ENCODE assay signal across 8 cellular contexts in the genomic region with DNA sequence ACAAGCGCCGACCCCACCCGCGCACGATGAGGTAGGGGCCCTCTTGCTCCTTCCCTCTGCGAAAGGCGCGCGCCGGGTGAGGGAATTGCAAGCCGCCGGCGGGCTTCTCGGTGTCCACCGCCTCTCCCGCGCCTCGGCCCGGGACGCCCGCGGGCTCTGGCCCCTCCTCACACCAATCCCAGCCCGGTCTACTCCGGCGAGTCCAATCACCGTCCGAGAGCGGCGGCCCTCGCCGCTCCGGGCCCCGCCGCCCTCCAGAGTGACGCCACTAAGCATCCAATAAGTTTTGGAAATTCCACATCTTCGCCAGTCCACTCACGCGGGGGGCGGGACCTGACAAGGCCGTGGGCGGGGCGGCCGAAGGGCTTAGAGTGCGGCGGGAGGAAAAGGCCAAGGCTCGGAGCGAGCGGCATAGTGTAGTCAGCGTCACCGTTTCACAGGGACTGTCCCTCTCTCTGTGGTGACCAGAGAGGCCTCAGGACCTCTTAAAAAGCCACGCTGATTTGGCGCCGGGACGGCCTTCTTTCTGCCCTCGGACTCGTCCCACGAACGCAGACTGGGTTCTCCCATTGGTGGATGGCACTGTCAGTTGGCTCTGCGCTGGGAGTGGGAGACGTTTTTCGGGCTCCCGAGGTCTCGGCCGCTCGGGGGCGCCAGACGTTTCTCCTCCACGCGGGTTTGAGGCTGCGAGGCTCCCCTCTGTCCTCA. TPM values are rescaled to one million over a fixed set of nuclear protein-coding genes. Genes with fewer than 3 reads are reported as not detected.
DNase-seq lines count a peak whose midpoint lies in the region; ATAC-seq and TF ChIP-seq lines count a peak whose summit lies in the region.

TSS of gene TRIM45 (minus strand) at position 161 of the 708 bp plus-strand sequence. CDS start 548 bp downstream, outside the sequence.

- H3K18ac ChIP-seq in IMR-90 (ENCODE audit: low read depth, low read length): peak within 1 kb of the TSS; percentile 91

- H4K20me1 ChIP-seq in IMR-90 (ENCODE audit: insufficient read depth, low read length) (no peaks in the 10 kb centered on the region), PC-9 (ENCODE audit: insufficient read depth) (no peaks in the 10 kb centered on the region)

- peak within 1 kb of the TSS; percentile 84 for H2AK5ac ChIP-seq in IMR-90 (ENCODE audit: low read depth, low read length)

- intact Hi-C loops in IMR-90 (cut with micrococcal nuclease): loop anchor here (1.0 to 2.0 kb wide), 2 partner anchors 53 to 163 kb away; no protein-coding TSS in a partner anchor
- intact Hi-C loops in PC-9 (cut with micrococcal nuclease; ENCODE audit: unreplicated experiment): loop anchor here (1.0 to 10.0 kb wide), 4 partner anchors 53 to 486 kb away; partner anchors contain the start of genes MAN1A2 and TENT5C
- intact Hi-C loops in esophagus muscularis mucosa (cut with DNase I): loop anchor here (10.0 kb wide), 2 partner anchors 243 to 547 kb away; partner anchors contain the start of genes CD58 and MAN1A2

- H3K9me1 ChIP-seq in IMR-90 (ENCODE audit: insufficient read depth, low read length): peaks cover 3% of the 10 kb centered on the region; the same call in 1 of the 2 replicates

- ATAC-seq in GM21529 (IDR thresholded peaks at IDR 0.05; ENCODE audit: unreplicated experiment) (peak; percentile 92), IMR-90 (ENCODE audit: low read depth) (peak; percentile 98)

- peak within 1 kb of the TSS; percentile 100; the same call in 2 of the 3 replicates for H2BK15ac ChIP-seq in IMR-90 (ENCODE audit: low read depth, low read length)

- H3K27me3 ChIP-seq in IMR-90 (ENCODE audit: control insufficient read depth, insufficient read depth, low read length) (peaks cover 3% of the 10 kb centered on the region), PC-9 (ENCODE audit: insufficient read depth, low read depth) (no peaks in the 10 kb centered on the region), esophagus muscularis mucosa (no peaks in the 10 kb centered on the region), muscle layer of duodenum (ENCODE audit: low read depth, low read length) (no peaks in the 10 kb centered on the region)

- H3K4ac ChIP-seq in IMR-90 (ENCODE audit: low read depth, low read length): peak within 1 kb of the TSS; percentile 99

- peak within 1 kb of the TSS; percentile 91 for H2AK9ac ChIP-seq in IMR-90 (replicated peaks; ENCODE audit: low read depth, low read length, poor library complexity)

- in situ Hi-C loops in IMR-90 (cut with MboI; ENCODE audit: low sequenced_read_pairs): loop anchor here (10.0 kb wide), 1 partner anchor 47 kb away; no protein-coding TSS in a partner anchor

- peak within 1 kb of the TSS; percentile 91 for H4K5ac ChIP-seq in IMR-90 (ENCODE audit: low read depth, low read length)

- H3K27ac ChIP-seq in IMR-90 (ENCODE audit: insufficient read depth, low read length) (peak within 1 kb of the TSS; percentile 95), PC-9 (peak within 1 kb of the TSS; percentile 23; the same call in 1 of the 2 replicates), esophagus muscularis mucosa (replicated peaks in 1 of 4) (peak within 1 kb of the TSS; percentile 83 to 89 (median 88)), muscle layer of duodenum (ENCODE audit: low read length) (peak within 1 kb of the TSS; percentile 87)

- peak; percentile 88 for TF ChIP-seq CTCF in IMR-90 (conservative IDR thresholded peaks at IDR 0.05; ENCODE audit: low read depth, low read length)
- peak; percentile 83 for TF ChIP-seq CTCF in PC-9 (conservative IDR thresholded peaks at IDR 0.05)
- TF ChIP-seq CTCF in esophagus muscularis mucosa (IDR thresholded peaks at IDR 0.05): peak; percentile 68 to 80 (median 71)

- peak within 1 kb of the TSS; percentile 100 for H4K91ac ChIP-seq in IMR-90 (ENCODE audit: insufficient read depth, low read depth, low read length)

- TF ChIP-seq RAD21 in IMR-90 (IDR thresholded peaks at IDR 0.05; ENCODE audit: low read length): peak; percentile 61

- H3K4me3 ChIP-seq in IMR-90 (ENCODE audit: insufficient read depth, low read depth, low read length) (peak within 1 kb of the TSS; percentile 68), PC-9 (peak within 1 kb of the TSS; percentile 62), esophagus muscularis mucosa (peak within 1 kb of the TSS; percentile 70 to 79 (median 74)), muscle layer of duodenum (ENCODE audit: low read depth in 1 of 2, low read length in 2 of 2) (peak within 1 kb of the TSS; percentile 60 to 80)

- BruUV-seq in IMR-90 (replicated peaks; lab: Mats Ljungman, UMichigan): no TSS peak
- BruUV-seq in PC-9 (replicated peaks; lab: Mats Ljungman, UMichigan): TSS peak; percentile 93

- H3K4me2 ChIP-seq in IMR-90 (ENCODE audit: low read depth, low read length): peak within 1 kb of the TSS; percentile 74
- peak within 1 kb of the TSS; percentile 90 for H3K4me2 ChIP-seq in PC-9

- H2BK20ac ChIP-seq in IMR-90 (ENCODE audit: low read depth, low read length): peak within 1 kb of the TSS; percentile 98

- H3K79me1 ChIP-seq in IMR-90 (ENCODE audit: low read depth in 1 of 2, low read length in 2 of 2): peaks cover under 1 to 9% of the 10 kb centered on the region in 2 experiments; a peak in 1 of 4 replicates

- CTCF ChIA-PET in IMR-90 (lab: Yijun Ruan, JAX) (interaction anchor here (1.0 kb wide), 1 partner anchor 44 kb away, joined by 3 read pairs; no protein-coding TSS in a partner anchor), PC-9 (lab: Charles Lee) (interaction anchor here (0.7 to 1.7 kb wide), 2 partner anchors 54 to 163 kb away, joined by 3 to 11 read pairs; no protein-coding TSS in a partner anchor)

- 0% methylated on average over 26 of the region's 70 CpGs; no CpG with 5 or more reads in 1 of the 2 experiments for WGBS in IMR-90 (ENCODE audit: extremely low coverage in 2 of 2, insufficient read length in 1 of 2), 2 experiments
- WGBS in esophagus muscularis mucosa: 0% methylated on average over 19 of the region's 70 CpGs

- H3K23ac ChIP-seq in IMR-90 (ENCODE audit: low read depth, low read length): peak within 1 kb of the TSS; percentile 95

- peak; percentile 70 for TF ChIP-seq POLR2A in IMR-90 (IDR thresholded peaks at IDR 0.05; ENCODE audit: low read depth, low read length)
- TF ChIP-seq POLR2A in esophagus muscularis mucosa (IDR thresholded peaks at IDR 0.05; ENCODE audit: low read depth): peak; percentile 2

- H3K9me3 ChIP-seq in IMR-90 (ENCODE audit: control insufficient read depth, insufficient read depth, low read length): no peaks in the 10 kb centered on the region
- H3K9me3 ChIP-seq in PC-9 (ENCODE audit: insufficient read depth, low read depth): no peaks in the 10 kb centered on the region
- no peaks in the 10 kb centered on the region for H3K9me3 ChIP-seq in esophagus muscularis mucosa
- no peaks in the 10 kb centered on the region for H3K9me3 ChIP-seq in muscle layer of duodenum (ENCODE audit: control insufficient read depth in 1 of 2, low read length in 2 of 2)

- H3K9me2 ChIP-seq in PC-9 (ENCODE audit: insufficient read depth): no peaks in the 10 kb centered on the region

- H2AFZ ChIP-seq in IMR-90 (replicated peaks; ENCODE audit: low read length, poor library complexity) (peak within 1 kb of the TSS; percentile 99), PC-9 (peak within 1 kb of the TSS; percentile 77)

- no peak for TF ChIP-seq EP300 in esophagus muscularis mucosa (IDR thresholded peaks at IDR 0.05)

- dilution Hi-C loops in IMR-90 (cut with HindIII; ENCODE audit: low sequenced_read_pairs, unreplicated experiment): no loop called here

- H3K79me2 ChIP-seq in PC-9 (ENCODE audit: low read depth): no peaks in the 10 kb centered on the region

- H3K9ac ChIP-seq in IMR-90 (ENCODE audit: low read depth, low read length): peak within 1 kb of the TSS; percentile 95

- H2BK120ac ChIP-seq in IMR-90 (ENCODE audit: low read depth, low read length): peak within 1 kb of the TSS; percentile 97

- H3K4me1 ChIP-seq in IMR-90 (ENCODE audit: control insufficient read depth, insufficient read depth, low read length): peaks cover 8% of the 10 kb centered on the region; the same call in 1 of the 2 replicates
- peaks cover 7% of the 10 kb centered on the region for H3K4me1 ChIP-seq in PC-9 (replicated peaks; ENCODE audit: insufficient read depth)
- peaks cover 14 to 27% (median 21%) of the 10 kb centered on the region in 4 donors for H3K4me1 ChIP-seq in esophagus muscularis mucosa
- peaks cover 4 to 12% of the 10 kb centered on the region in 2 donors for H3K4me1 ChIP-seq in muscle layer of duodenum (ENCODE audit: control insufficient read depth in 1 of 2, insufficient read depth in 2 of 2, low read length in 2 of 2)

- DNase-seq in DMS153 treated with DMSO at 0.1 percent for 48 hours (lab: John Stamatoyannopoulos, UW; ENCODE audit: unreplicated experiment) (peak; percentile 95), IMR-90 (peak; percentile 96), PC-9 (peak; percentile 95 to 98), esophagus muscularis mucosa (ENCODE audit: extremely low spot score) (peak; percentile 98)
- DNase-seq in activated T-cell treated with anti-CD3 and anti-CD28 coated beads, Interleukin-2, amount 50 U/mL, for 48 hours: peak; percentile 90
- peak; percentile 61 for DNase-seq in stimulated activated CD8-positive, alpha-beta memory T cell treated with anti-CD3 and anti-CD28 coated beads, Interleukin-7, amount 100 ng/mL, for 24 hours (ENCODE audit: low read depth)

- H2BK5ac ChIP-seq in IMR-90 (ENCODE audit: low read depth, low read length, poor library complexity, severe bottlenecking): peak within 1 kb of the TSS; percentile 96

- H3F3A ChIP-seq in PC-9 (ENCODE audit: insufficient read depth, low read depth): no peaks in the 10 kb centered on the region; the same call in 1 of the 2 replicates

- peak within 1 kb of the TSS; percentile 99 for H3K14ac ChIP-seq in IMR-90 (replicated peaks; ENCODE audit: low read depth, low read length)

- H4K8ac ChIP-seq in IMR-90 (ENCODE audit: low read depth in 2 of 2, low read length in 2 of 2): peak within 1 kb of the TSS; percentile 96 to 99

- peak within 1 kb of the TSS; percentile 96 for H3K56ac ChIP-seq in IMR-90 (ENCODE audit: extremely low read depth, insufficient read depth, low read length)

- POLR2A ChIA-PET in IMR-90 (lab: Charles Lee; ENCODE audit: unreplicated experiment): no interaction called here
- POLR2A ChIA-PET in PC-9 (lab: Charles Lee; ENCODE audit: unreplicated experiment): interaction anchor here (0.5 kb wide), 1 partner anchor 107 kb away, joined by 7 read pairs; no protein-coding TSS in a partner anchor

- peaks cover 4% of the 10 kb centered on the region; the same call in 1 of the 2 replicates for H3K36me3 ChIP-seq in IMR-90 (ENCODE audit: control insufficient read depth, insufficient read depth, low read length)
- H3K36me3 ChIP-seq in PC-9 (ENCODE audit: low read depth): no peaks in the 10 kb centered on the region
- H3K36me3 ChIP-seq in esophagus muscularis mucosa: peaks cover 0 to 9% (median 0%) of the 10 kb centered on the region in 4 donors
- H3K36me3 ChIP-seq in muscle layer of duodenum (ENCODE audit: control insufficient read depth in 1 of 2, insufficient read depth in 2 of 2, low read length in 2 of 2): no peaks in the 10 kb centered on the region

RNA-seq across cellular contexts. Expression of gene TRIM45, which starts in this region (rescaled TPM):
- total RNA-seq in IMR-90 (2012; rRNA removed) (1.7 and 2.0 TPM in 2 replicates), PC-9 (2021) (10.0 and 10.2 TPM in 2 replicates), esophagus muscularis mucosa (1 to 10 TPM; 1.4 to 5.4 (median 3.1) TPM)
- polyA plus RNA-seq in IMR-90 (2012; rRNA removed): 4.1 and 5.1 TPM in 2 replicates
- polyA plus RNA-seq in IMR-90 (2012; cell fraction: cytosol; rRNA removed): 2.1 and 2.9 TPM in 2 replicates
- 19.8 and 36.5 TPM in 2 replicates for polyA plus RNA-seq in IMR-90 (2012; cell fraction: nucleus; rRNA removed; ENCODE audit: low replicate concordance)

Comparison
In these comparisons a context has a peak if more than half of its experiments do, and no peak if none do; other contexts are left out.
1. Peak in every context shown above with its lines: DNase-seq, ATAC-seq, H3K4me3 ChIP-seq and H3K27ac ChIP-seq.
2. H3K27ac ChIP-seq: peak in every context shown above with its lines; median percentile 95 in IMR-90; 88 in esophagus muscularis mucosa; 87 in muscle layer of duodenum; 23 in PC-9.